8 cellular contexts compared by ENCODE assay signal in genomic region chr22:23243006-23243573, GRCh38.
DNase-seq lines count a peak whose midpoint lies in the region; ATAC-seq and TF ChIP-seq lines count a peak whose summit lies in the region.

No MANE protein-coding gene starts in this region.

- no peaks in the 10 kb centered on the region for H3K36me3 Mint-ChIP-seq in glutamatergic neuron (ENCODE audit: unreplicated experiment)

- TF ChIP-seq CTCF in glutamatergic neuron (IDR thresholded peaks at IDR 0.05; ENCODE audit: partially characterized antibody, unreplicated experiment), result no peak

- H3K27me3 ChIP-seq in H7 (ENCODE audit: control insufficient read depth, insufficient read depth, low read length), result no peaks in the 10 kb centered on the region

- peak overlapping the region; percentile 73 for H3K4me3 Mint-ChIP-seq in glutamatergic neuron (ENCODE audit: unreplicated experiment)

- DNase-seq in H7 (peak; percentile 92), glutamatergic neuron (no peak), NCI-H510A treated with DMSO at 0.1 percent for 48 hours (lab: John Stamatoyannopoulos, UW) (no peak), NCI-H345 (lab: John Stamatoyannopoulos, UW) (no peak)
- DNase-seq in activated CD8-positive, alpha-beta memory T cell treated with anti-CD3 and anti-CD28 coated beads for 24 hours, result peak; percentile 79
- DNase-seq in stimulated activated CD4-positive, alpha-beta T cell treated with anti-CD3 and anti-CD28 coated beads, TNF-alpha, amount 100 ng/mL, for 4 hours (ENCODE audit: low read depth in 3 of 3), result peak; percentile 30 to 55 (median 54)

- ATAC-seq in GM21576 (IDR thresholded peaks at IDR 0.05; ENCODE audit: unreplicated experiment) (no peak), GM18870 (IDR thresholded peaks at IDR 0.05; ENCODE audit: unreplicated experiment) (no peak)

- peaks cover 24% of the 10 kb centered on the region for H3K27me3 Mint-ChIP-seq in glutamatergic neuron (ENCODE audit: unreplicated experiment)

- peaks cover 43% of the 10 kb centered on the region for H3K4me1 Mint-ChIP-seq in glutamatergic neuron (ENCODE audit: low read depth, unreplicated experiment)

- no peaks in the 10 kb centered on the region for H3K36me3 ChIP-seq in H7 (replicated peaks; ENCODE audit: control insufficient read depth, insufficient read depth, low read length)

- H3K9me3 Mint-ChIP-seq in glutamatergic neuron (ENCODE audit: unreplicated experiment), result peaks cover 25% of the 10 kb centered on the region

- no peak overlapping the region for H3K4me3 ChIP-seq in H7 (ENCODE audit: insufficient read depth, low read depth, low read length)

- H3K27ac Mint-ChIP-seq in glutamatergic neuron (ENCODE audit: unreplicated experiment), result peak overlapping the region; percentile 72

Comparison
In these comparisons a context has a peak if more than half of its experiments do, and no peak if none do; other contexts are left out.
1. DNase-seq: peak in H7 (single experiment), activated CD8-positive, alpha-beta memory T cell treated with anti-CD3 and anti-CD28 coated beads for 24 hours (single experiment) and stimulated activated CD4-positive, alpha-beta T cell treated with anti-CD3 and anti-CD28 coated beads, TNF-alpha, amount 100 ng/mL, for 4 hours (3 of 3); none in glutamatergic neuron (single experiment), NCI-H510A treated with DMSO at 0.1 percent for 48 hours (single experiment) and NCI-H345 (single experiment).